8 cellular contexts compared by ENCODE assay signal in genomic region chr7:131011976-131012375, GRCh38.
DNase-seq lines count a peak whose midpoint lies in the region; ATAC-seq and TF ChIP-seq lines count a peak whose summit lies in the region.

No MANE protein-coding gene starts in this region.

- TF ChIP-seq CTCF in fibroblast of villous mesenchyme (IDR thresholded peaks at IDR 0.05; ENCODE audit: insufficient read depth, low read depth, low read length): no peak

- H3K4me3 ChIP-seq in fibroblast of villous mesenchyme (ENCODE audit: low read depth, low read length): no peak overlapping the region

- no peaks in the 10 kb centered on the region for H3K9me3 Mint-ChIP-seq in activated CD4-positive, alpha-beta memory T cell treated with anti-CD3 and anti-CD28 coated beads, Interleukin-2, amount 10 ng/mL, durations not matched to agents 7 days and 5 days
- H3K9me3 Mint-ChIP-seq in stimulated activated naive B cell treated with anti-CD40 and anti-IgM and Interleukin-4, amounts not matched to agents 10 μg/mL and 1 μg/mL and 100 μg/mL, for 72 hours: peaks cover 1 to 3% of the 10 kb centered on the region in 2 donors

- CTCF ChIA-PET in activated CD4-positive, alpha-beta memory T cell treated with anti-CD3 and anti-CD28 coated beads, Interleukin-2, amount 10 ng/mL, durations not matched to agents 7 days and 5 days (lab: Charles Lee): interaction anchor here (0.7 to 2.1 kb wide), 13 partner anchors 13 to 130 kb away, joined by 3 to 8 read pairs (median 3); no protein-coding TSS in a partner anchor

- POLR2A ChIA-PET in activated CD4-positive, alpha-beta memory T cell treated with anti-CD3 and anti-CD28 coated beads, Interleukin-2, amount 10 ng/mL, durations not matched to agents 7 days and 5 days (lab: Charles Lee): interaction anchor here (0.6 to 9.1 kb wide), 26 partner anchors 9 to 117 kb away, joined by 3 to 127 read pairs (median 4); no protein-coding TSS in a partner anchor

- H3K27me3 Mint-ChIP-seq in activated CD4-positive, alpha-beta memory T cell treated with anti-CD3 and anti-CD28 coated beads, Interleukin-2, amount 10 ng/mL, durations not matched to agents 7 days and 5 days: no peaks in the 10 kb centered on the region
- no peaks in the 10 kb centered on the region for H3K27me3 Mint-ChIP-seq in stimulated activated naive B cell treated with anti-CD40 and anti-IgM and Interleukin-4, amounts not matched to agents 10 μg/mL and 1 μg/mL and 100 μg/mL, for 72 hours

- peaks cover 81% of the 10 kb centered on the region for H3K4me1 Mint-ChIP-seq in activated CD4-positive, alpha-beta memory T cell treated with anti-CD3 and anti-CD28 coated beads, Interleukin-2, amount 10 ng/mL, durations not matched to agents 7 days and 5 days
- H3K4me1 Mint-ChIP-seq in stimulated activated naive B cell treated with anti-CD40 and anti-IgM and Interleukin-4, amounts not matched to agents 10 μg/mL and 1 μg/mL and 100 μg/mL, for 72 hours: peaks cover 64 to 83% of the 10 kb centered on the region in 2 donors

- peak overlapping the region; percentile 41 for H3K4me3 Mint-ChIP-seq in activated CD4-positive, alpha-beta memory T cell treated with anti-CD3 and anti-CD28 coated beads, Interleukin-2, amount 10 ng/mL, durations not matched to agents 7 days and 5 days
- peak overlapping the region; percentile 60 to 65 for H3K4me3 Mint-ChIP-seq in stimulated activated naive B cell treated with anti-CD40 and anti-IgM and Interleukin-4, amounts not matched to agents 10 μg/mL and 1 μg/mL and 100 μg/mL, for 72 hours

- peak overlapping the region; percentile 81 for H3K27ac Mint-ChIP-seq in activated CD4-positive, alpha-beta memory T cell treated with anti-CD3 and anti-CD28 coated beads, Interleukin-2, amount 10 ng/mL, durations not matched to agents 7 days and 5 days
- peak overlapping the region; percentile 97 for H3K27ac Mint-ChIP-seq in stimulated activated naive B cell treated with anti-CD40 and anti-IgM and Interleukin-4, amounts not matched to agents 10 μg/mL and 1 μg/mL and 100 μg/mL, for 72 hours

- DNase-seq in DMS79 treated with DMSO at 0.1 percent for 48 hours (lab: John Stamatoyannopoulos, UW): peak; percentile 40
- no peak for DNase-seq in DMS79 (lab: John Stamatoyannopoulos, UW)
- DNase-seq in activated CD4-positive, alpha-beta memory T cell treated with anti-CD3 and anti-CD28 coated beads, Interleukin-2, amount 10 ng/mL, durations not matched to agents 7 days and 5 days: no peak
- peak; percentile 98 for DNase-seq in fibroblast of villous mesenchyme (ENCODE audit: low read depth)
- DNase-seq in stimulated activated naive B cell treated with anti-CD40 and anti-IgM and Interleukin-4, amounts not matched to agents 10 μg/mL and 1 μg/mL and 100 μg/mL, for 72 hours: no peak
- DNase-seq in islet precursor cell: no peak
- DNase-seq in G401 (ENCODE audit: low spot score): no peak
- DNase-seq in DMS153 treated with DMSO at 0.1 percent for 48 hours (lab: John Stamatoyannopoulos, UW; ENCODE audit: unreplicated experiment): no peak

- ATAC-seq in stimulated activated naive B cell treated with anti-CD40 and anti-IgM and Interleukin-4, amounts not matched to agents 10 μg/mL and 1 μg/mL and 100 μg/mL, for 72 hours (replicated peaks): no peak

- H3K36me3 Mint-ChIP-seq in activated CD4-positive, alpha-beta memory T cell treated with anti-CD3 and anti-CD28 coated beads, Interleukin-2, amount 10 ng/mL, durations not matched to agents 7 days and 5 days (ENCODE audit: low read depth): peaks cover 26% of the 10 kb centered on the region
- peaks cover 18% of the 10 kb centered on the region in 2 donors for H3K36me3 Mint-ChIP-seq in stimulated activated naive B cell treated with anti-CD40 and anti-IgM and Interleukin-4, amounts not matched to agents 10 μg/mL and 1 μg/mL and 100 μg/mL, for 72 hours

- in situ Hi-C loops in G401 (cut with HindIII; ENCODE audit: low sequenced_read_pairs): no loop called here

Comparison
In these comparisons a context has a peak if more than half of its experiments do, and no peak if none do; other contexts are left out.
1. DNase-seq: peak in DMS79 treated with DMSO at 0.1 percent for 48 hours (single experiment) and fibroblast of villous mesenchyme (single experiment); none in DMS79 (single experiment), activated CD4-positive, alpha-beta memory T cell treated with anti-CD3 and anti-CD28 coated beads, Interleukin-2, amount 10 ng/mL, durations not matched to agents 7 days and 5 days (single experiment), stimulated activated naive B cell treated with anti-CD40 and anti-IgM and Interleukin-4, amounts not matched to agents 10 μg/mL and 1 μg/mL and 100 μg/mL, for 72 hours (single experiment), islet precursor cell (single experiment), G401 (single experiment) and DMS153 treated with DMSO at 0.1 percent for 48 hours (single experiment).